ENCODE assay signal across 20 cellular contexts in genomic region chr1:106785136-106785535, GRCh38.
"Had no signal": no experiment of that assay in that cellular context is flagged by ENCODE, and none has a peak within 500 bp of the region (broad histone marks: within the 10 kb centered on the region; RNA-seq: fewer than 3 reads in every experiment).

No MANE protein-coding gene starts in this region.

- DNase-seq: effector CD8-positive, alpha-beta T cell; foreskin fibroblast; glutamatergic neuron; immature natural killer cell; left cardiac atrium; left ventricle myocardium superior; mesenchymal stem cell; midbrain; naive B cell; occipital lobe; pancreas; right cardiac atrium; small intestine; stimulated activated CD4-positive, alpha-beta T cell treated with anti-CD3 and anti-CD28 coated beads, Interleukin-12 subunit alpha, Interleukin-12 subunit beta, amount 100 ng/mL, for 4 hours; stimulated activated naive CD4-positive, alpha-beta T cell; stomach; trophoblast cell had no signal

- ATAC-seq: gastroesophageal sphincter, left cardiac atrium, left ventricle myocardium superior, pancreas, right cardiac atrium had no signal

- H3K4me3 ChIP-seq: coronary artery, gastroesophageal sphincter, lung, pancreas, stomach had no signal
